Comparison of ENCODE assay signal across 21 cellular contexts in genomic region chr4:147965056-147965455, GRCh38.
DNase-seq lines count a peak whose midpoint lies in the region; ATAC-seq, FAIRE-seq and TF ChIP-seq lines count a peak whose summit lies in the region.
"Had no signal": no experiment of that assay in that cellular context is flagged by ENCODE, and none has a peak within 500 bp of the region (broad histone marks: within the 10 kb centered on the region; RNA-seq: fewer than 3 reads in every experiment).

No MANE protein-coding gene starts in this region.

- intact Hi-C loops in prostate gland (cut with DNase I) = no loop called here

- no peaks in the 10 kb centered on the region for H3K36me3 ChIP-seq in hepatocyte (replicated peaks; ENCODE audit: insufficient read depth, low read depth)
- H3K36me3 ChIP-seq in prostate gland = no peaks in the 10 kb centered on the region
- H3K36me3 ChIP-seq in neuronal stem cell (replicated peaks in 1 of 2; ENCODE audit: control insufficient read depth in 2 of 2, insufficient read depth in 2 of 2, low read length in 2 of 2) = no peaks in the 10 kb centered on the region

- H3K4me3 Mint-ChIP-seq in T-helper 17 cell = no peak overlapping the region

- ATAC-seq in T-helper 17 cell = no peak
- ATAC-seq: SK-N-SH treated with all-trans-retinoic acid at 6 μM for 48 hours had no signal

- H2BK12ac ChIP-seq in neuronal stem cell (ENCODE audit: low read length) = no peak overlapping the region

- H2AK5ac ChIP-seq in neuronal stem cell (ENCODE audit: low read depth, low read length) = no peak overlapping the region

- peaks cover 14% of the 10 kb centered on the region for H3K36me3 Mint-ChIP-seq in T-helper 17 cell (ENCODE audit: low read depth)

- no peak overlapping the region for H3K9ac ChIP-seq in neuronal stem cell (ENCODE audit: low read depth, low read length, poor library complexity)

- no peak for TF ChIP-seq CTCF in hepatocyte (IDR thresholded peaks at IDR 0.05; ENCODE audit: poor library complexity)
- TF ChIP-seq CTCF in prostate gland (IDR thresholded peaks at IDR 0.05) = no peak

- H3K9me2 ChIP-seq in hepatocyte (replicated peaks; ENCODE audit: insufficient read depth) = no peaks in the 10 kb centered on the region

- H3K27ac Mint-ChIP-seq in T-helper 17 cell = peak overlapping the region; percentile 39

- DNase-seq in HT-29 (ENCODE audit: low spot score) (peak; percentile 3), T-helper 17 cell (no peak), hepatocyte (ENCODE audit: low spot score) (no peak), prostate gland (ENCODE audit: low spot score) (peak; percentile 23), GM12891 (ENCODE audit: insufficient read length, low spot score) (no peak), RPMI8226 (no peak), neuronal stem cell (ENCODE audit: low spot score) (no peak), COLO668 (lab: John Stamatoyannopoulos, UW; ENCODE audit: unreplicated experiment) (no peak)
- DNase-seq: BE2C, DND-41, GOT3, Karpas-422, NCI-H1417, NCI-H1694 treated with DMSO at 0.1 percent for 48 hours, NCI-H2081 treated with DMSO at 0.1 percent for 48 hours, NCI-H524 treated with DMSO at 0.1 percent for 48 hours, NCI-H82, OCI-M1, SHP77 treated with DMSO at 0.1 percent for 48 hours had no signal

- no peak overlapping the region for H4K8ac ChIP-seq in neuronal stem cell (ENCODE audit: low read depth, low read length)

- H3K27me3 Mint-ChIP-seq in T-helper 17 cell = no peaks in the 10 kb centered on the region

- H3K4me1 ChIP-seq in hepatocyte (ENCODE audit: insufficient read depth) (peaks cover 15% of the 10 kb centered on the region), prostate gland (replicated peaks) (no peaks in the 10 kb centered on the region), neuronal stem cell (ENCODE audit: control insufficient read depth in 2 of 2, insufficient read depth in 1 of 2, low read depth in 1 of 2, low read length in 2 of 2) (peaks cover 0 to 10% of the 10 kb centered on the region in 2 donors)

- FAIRE-seq in GM12891 (lab: Jason Lieb, UNC) = no peak
- FAIRE-seq: GM12892 had no signal

- TF ChIP-seq POLR2A in prostate gland (IDR thresholded peaks at IDR 0.05) (no peak), GM12891 (IDR thresholded peaks at IDR 0.05; ENCODE audit: low read depth, low read length) (no peak)

- no peaks in the 10 kb centered on the region for H3K79me1 ChIP-seq in neuronal stem cell (ENCODE audit: low read depth, low read length)

- peaks cover 3% of the 10 kb centered on the region for H3K4me1 Mint-ChIP-seq in T-helper 17 cell

- WGBS in hepatocyte (ENCODE audit: low lambda C conversion rate, missing lambda C conversion rate) = 57% methylated on average over 3 of the region's 3 CpGs
- 37% methylated on average over 3 of the region's 3 CpGs for WGBS in prostate gland
- no CpG with 5 or more reads among the region's 3 CpGs for WGBS in neuronal stem cell (ENCODE audit: extremely low coverage in 2 of 2, insufficient read length in 2 of 2, insufficient replicate concordance in 1 of 2), 2 donors

- H2AFZ ChIP-seq in hepatocyte (no peak overlapping the region), neuronal stem cell (ENCODE audit: low read length) (no peak overlapping the region)

- no peak overlapping the region for H2BK5ac ChIP-seq in neuronal stem cell (ENCODE audit: low read length)

- no peak overlapping the region for H3K18ac ChIP-seq in neuronal stem cell (ENCODE audit: low read length)

- H4K91ac ChIP-seq in neuronal stem cell (ENCODE audit: low read depth, low read length, poor library complexity) = no peak overlapping the region

- H2BK120ac ChIP-seq in neuronal stem cell (ENCODE audit: low read depth, low read length) = no peak overlapping the region

- H2BK15ac ChIP-seq in neuronal stem cell (ENCODE audit: low read length) = no peak overlapping the region

- no peaks in the 10 kb centered on the region for H3K27me3 ChIP-seq in hepatocyte
- no peaks in the 10 kb centered on the region for H3K27me3 ChIP-seq in prostate gland (replicated peaks; ENCODE audit: insufficient read depth)
- H3K27me3 ChIP-seq in neuronal stem cell (ENCODE audit: control insufficient read depth in 3 of 3, insufficient read depth in 3 of 3, low read depth in 1 of 3, low read length in 3 of 3) = no peaks in the 10 kb centered on the region
- H3K27me3 ChIP-seq: BE2C had no signal

- H4K20me1 ChIP-seq in hepatocyte (ENCODE audit: insufficient read depth, poor library complexity, severe bottlenecking) = no peaks in the 10 kb centered on the region

- H3K4ac ChIP-seq in neuronal stem cell (ENCODE audit: low read length) = no peak overlapping the region

- no peaks in the 10 kb centered on the region for H3K79me2 ChIP-seq in hepatocyte

- H3K4me2 ChIP-seq in hepatocyte (peak overlapping the region; percentile 25), neuronal stem cell (ENCODE audit: insufficient read depth, low read length, poor library complexity, severe bottlenecking) (no peak overlapping the region)

- no peaks in the 10 kb centered on the region for H3K9me3 ChIP-seq in T-helper 17 cell (ENCODE audit: control insufficient read depth, low read length, poor library complexity, severe bottlenecking)
- no peaks in the 10 kb centered on the region for H3K9me3 ChIP-seq in hepatocyte (ENCODE audit: low read depth)
- H3K9me3 ChIP-seq in prostate gland = no peaks in the 10 kb centered on the region
- no peaks in the 10 kb centered on the region for H3K9me3 ChIP-seq in neuronal stem cell (replicated peaks in 1 of 2; ENCODE audit: control insufficient read depth in 2 of 2, insufficient read depth in 1 of 2, low read depth in 1 of 2, low read length in 2 of 2)
- H3K9me3 ChIP-seq: BE2C had no signal

- H3K23ac ChIP-seq in neuronal stem cell (ENCODE audit: low read depth, low read length, poor library complexity) = no peak overlapping the region

- H3K27ac ChIP-seq in hepatocyte (peak overlapping the region; percentile 10), prostate gland (no peak overlapping the region), neuronal stem cell (replicated peaks; ENCODE audit: low read length) (no peak overlapping the region)

- H3K14ac ChIP-seq in neuronal stem cell (ENCODE audit: low read length) = no peak overlapping the region

- H3K4me3 ChIP-seq in hepatocyte (no peak overlapping the region), prostate gland (no peak overlapping the region), neuronal stem cell (ENCODE audit: low read length in 2 of 2) (no peak overlapping the region)

TF ChIP-seq in GM12891, 5 proteins besides CTCF, POLR2A, EP300 and RAD21:
- TF ChIP-seq PAX5 (IDR thresholded peaks at IDR 0.05; ENCODE audit: insufficient read depth, low read length, severe bottlenecking) (no peak), SPI1 (IDR thresholded peaks at IDR 0.05; ENCODE audit: low read depth, low read length) (no peak), POU2F2 (IDR thresholded peaks at IDR 0.05; ENCODE audit: low read depth, low read length) (no peak)

Comparison
In these comparisons a context has a peak if more than half of its experiments do, and no peak if none do; other contexts are left out.
1. DNase-seq: peak in HT-29 (single experiment) and prostate gland (single experiment); none in T-helper 17 cell (0 of 3), hepatocyte (single experiment), GM12891 (single experiment), RPMI8226 (single experiment), neuronal stem cell (single experiment) and COLO668 (single experiment).